ENCODE assay signal across 9 cellular contexts in the genomic region with DNA sequence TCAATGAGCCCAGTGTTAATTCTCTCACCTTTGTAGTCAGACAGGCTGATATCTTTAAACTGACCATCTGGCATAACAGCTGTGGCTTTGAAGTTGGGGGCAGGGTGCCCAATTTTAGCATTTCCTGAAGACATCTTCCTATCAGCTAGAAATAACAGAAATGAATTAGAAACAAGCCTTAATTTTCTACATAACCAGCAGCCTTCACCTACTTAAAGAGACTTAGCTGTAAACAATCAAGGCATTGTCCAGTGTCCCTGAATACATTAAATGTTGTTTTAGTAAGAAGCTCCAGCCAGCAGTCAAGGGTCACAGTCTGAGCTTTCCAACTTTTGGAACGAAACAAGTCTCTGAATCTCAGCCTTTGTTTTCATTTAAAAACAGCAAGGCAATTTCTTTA. TPM values are rescaled to one million over a fixed set of nuclear protein-coding genes. Genes with fewer than 3 reads are reported as not detected.
DNase-seq lines count a peak whose midpoint lies in the region; ATAC-seq and TF ChIP-seq lines count a peak whose summit lies in the region.
"Had no signal": no experiment of that assay in that cellular context is flagged by ENCODE, and none has a peak within 500 bp of the region (broad histone marks: within the 10 kb centered on the region; RNA-seq: fewer than 3 reads in every experiment).

No MANE protein-coding gene starts in this region.

- peak overlapping the region; percentile 93 for H3K4me3 Mint-ChIP-seq in activated naive CD4-positive, alpha-beta T cell treated with anti-CD3 and anti-CD28 coated beads for 36 hours
- H3K4me3 Mint-ChIP-seq in activated CD8-positive, alpha-beta T cell treated with anti-CD3 and anti-CD28 coated beads, Interleukin-2, amount 10 ng/mL, durations not matched to agents 7 days and 5 days: peak overlapping the region; percentile 60

- H3K9me3 ChIP-seq in iPS-18a (ENCODE audit: control insufficient read depth, low read depth, low read length) (no peaks in the 10 kb centered on the region), thyroid gland (no peaks in the 10 kb centered on the region), ascending aorta (no peaks in the 10 kb centered on the region)

- peaks cover 48% of the 10 kb centered on the region for H3K36me3 Mint-ChIP-seq in activated naive CD4-positive, alpha-beta T cell treated with anti-CD3 and anti-CD28 coated beads for 36 hours (ENCODE audit: low read depth)
- peaks cover 44% of the 10 kb centered on the region for H3K36me3 Mint-ChIP-seq in activated CD8-positive, alpha-beta T cell treated with anti-CD3 and anti-CD28 coated beads, Interleukin-2, amount 10 ng/mL, durations not matched to agents 7 days and 5 days (ENCODE audit: low read depth)

- no peaks in the 10 kb centered on the region for H3K9me3 Mint-ChIP-seq in activated naive CD4-positive, alpha-beta T cell treated with anti-CD3 and anti-CD28 coated beads for 36 hours
- H3K9me3 Mint-ChIP-seq in activated CD8-positive, alpha-beta T cell treated with anti-CD3 and anti-CD28 coated beads, Interleukin-2, amount 10 ng/mL, durations not matched to agents 7 days and 5 days (ENCODE audit: insufficient read depth): no peaks in the 10 kb centered on the region

- H3K27me3 ChIP-seq in iPS-18a (ENCODE audit: control insufficient read depth, insufficient read depth, low read length): no peaks in the 10 kb centered on the region
- no peaks in the 10 kb centered on the region for H3K27me3 ChIP-seq in thyroid gland
- H3K27me3 ChIP-seq in ascending aorta: no peaks in the 10 kb centered on the region

- 0 to 7% methylated on average over 1 of the region's 1 CpG for WGBS in thyroid gland, 2 donors

- no peak for TF ChIP-seq POLR2A in thyroid gland (IDR thresholded peaks at IDR 0.05)

- no peaks in the 10 kb centered on the region for H3K27me3 Mint-ChIP-seq in activated naive CD4-positive, alpha-beta T cell treated with anti-CD3 and anti-CD28 coated beads for 36 hours (ENCODE audit: low read depth)
- no peaks in the 10 kb centered on the region for H3K27me3 Mint-ChIP-seq in activated CD8-positive, alpha-beta T cell treated with anti-CD3 and anti-CD28 coated beads, Interleukin-2, amount 10 ng/mL, durations not matched to agents 7 days and 5 days (ENCODE audit: low read depth)

- H3K9ac ChIP-seq in iPS-18a (ENCODE audit: low read length): no peak overlapping the region

- POLR2A ChIA-PET in activated CD8-positive, alpha-beta T cell treated with anti-CD3 and anti-CD28 coated beads, Interleukin-2, amount 10 ng/mL, durations not matched to agents 7 days and 5 days (lab: Charles Lee): interaction anchor here (0.6 to 0.9 kb wide), 4 partner anchors 11 to 508 kb away, joined by 3 to 6 read pairs (median 4); a partner anchor contains a TSS

- H3K27ac ChIP-seq in iPS-18a (ENCODE audit: low read length) (no peak overlapping the region), thyroid gland (peak overlapping the region in 2 of 3 donors; percentile 24 to 99), ascending aorta (peak overlapping the region in 1 of 2 donors; percentile 16)

- CTCF ChIA-PET in activated naive CD4-positive, alpha-beta T cell treated with anti-CD3 and anti-CD28 coated beads for 36 hours (lab: Charles Lee): interaction anchor here (0.6 to 4.9 kb wide), 4 partner anchors 25 to 50 kb away, joined by 3 to 55 read pairs (median 4); no protein-coding TSS in a partner anchor
- CTCF ChIA-PET in activated CD8-positive, alpha-beta T cell treated with anti-CD3 and anti-CD28 coated beads, Interleukin-2, amount 10 ng/mL, durations not matched to agents 7 days and 5 days (lab: Charles Lee): interaction anchor here (0.9 to 8.1 kb wide), 3 partner anchors 14 to 50 kb away, joined by 3 to 70 read pairs (median 3); a partner anchor contains a TSS

- H3K4me1 Mint-ChIP-seq in activated naive CD4-positive, alpha-beta T cell treated with anti-CD3 and anti-CD28 coated beads for 36 hours (ENCODE audit: low read depth): peaks cover 54% of the 10 kb centered on the region
- peaks cover 34% of the 10 kb centered on the region for H3K4me1 Mint-ChIP-seq in activated CD8-positive, alpha-beta T cell treated with anti-CD3 and anti-CD28 coated beads, Interleukin-2, amount 10 ng/mL, durations not matched to agents 7 days and 5 days (ENCODE audit: low read depth)

- H3K4me3 ChIP-seq in iPS-18a (ENCODE audit: low read length) (peak overlapping the region; percentile 93), thyroid gland (replicated peaks in 1 of 3) (no peak overlapping the region), ascending aorta (peak overlapping the region in 1 of 2 donors; percentile 93)

- ATAC-seq in activated CD8-positive, alpha-beta T cell treated with anti-CD3 and anti-CD28 coated beads, Interleukin-2, amount 10 ng/mL, durations not matched to agents 7 days and 5 days: no peak

- H3K27ac Mint-ChIP-seq in activated naive CD4-positive, alpha-beta T cell treated with anti-CD3 and anti-CD28 coated beads for 36 hours: peak overlapping the region; percentile 60
- H3K27ac Mint-ChIP-seq in activated CD8-positive, alpha-beta T cell treated with anti-CD3 and anti-CD28 coated beads, Interleukin-2, amount 10 ng/mL, durations not matched to agents 7 days and 5 days: peak overlapping the region; percentile 33

- intact Hi-C loops in activated naive CD4-positive, alpha-beta T cell treated with anti-CD3 and anti-CD28 coated beads for 36 hours (cut with micrococcal nuclease): no loop called here
- intact Hi-C loops in thyroid gland (cut with DNase I): no loop called here
- intact Hi-C loops in ascending aorta (cut with DNase I): no loop called here
- intact Hi-C loops in posterior vena cava (cut with DNase I): loop anchor here in 1 of 2 donors (5.0 to 10.0 kb wide), 2 partner anchors 48 to 1176 kb away; no protein-coding TSS in a partner anchor

- DNase-seq in activated naive CD4-positive, alpha-beta T cell treated with anti-CD3 and anti-CD28 coated beads for 36 hours: no peak
- DNase-seq in activated naive CD4-positive, alpha-beta T cell (lab: John Stamatoyannopoulos, UW): no peak
- DNase-seq in activated CD8-positive, alpha-beta T cell treated with anti-CD3 and anti-CD28 coated beads, Interleukin-2, amount 10 ng/mL, durations not matched to agents 7 days and 5 days: no peak
- DNase-seq in thyroid gland: peak; percentile 22 to 31
- no peak for DNase-seq in ascending aorta (ENCODE audit: low spot score in 2 of 2)
- no peak for DNase-seq in posterior vena cava (ENCODE audit: low spot score)
- no peak for DNase-seq in GOT3 (lab: John Stamatoyannopoulos, UW)
- DNase-seq: T1000 had no signal

- TF ChIP-seq CTCF in thyroid gland (IDR thresholded peaks at IDR 0.05): no peak
- TF ChIP-seq CTCF in ascending aorta (IDR thresholded peaks at IDR 0.05): no peak

- peaks cover 47% of the 10 kb centered on the region for H3K36me3 ChIP-seq in iPS-18a (ENCODE audit: control insufficient read depth, low read depth, low read length)
- peaks cover 31 to 37% of the 10 kb centered on the region in 2 donors for H3K36me3 ChIP-seq in thyroid gland
- H3K36me3 ChIP-seq in ascending aorta: peaks cover 33 to 43% of the 10 kb centered on the region in 2 donors

- H3K4me1 ChIP-seq in iPS-18a (ENCODE audit: control insufficient read depth, low read depth, low read length): peaks cover 9% of the 10 kb centered on the region
- H3K4me1 ChIP-seq in thyroid gland: peaks cover 33 to 40% of the 10 kb centered on the region in 2 donors
- peaks cover 0 to 13% of the 10 kb centered on the region in 2 donors for H3K4me1 ChIP-seq in ascending aorta

RNA-seq across cellular contexts. Expression of a gene that starts 2.8 kb away (rescaled TPM):
- 100 to 1,000 TPM; 596 to 641 TPM for total RNA-seq in activated naive CD4-positive, alpha-beta T cell treated with anti-CD3 and anti-CD28 coated beads for 36 hours
- 100 to 1,000 TPM; 250 to 251 TPM for total RNA-seq in activated CD8-positive, alpha-beta T cell treated with anti-CD3 and anti-CD28 coated beads, Interleukin-2, amount 10 ng/mL, durations not matched to agents 7 days and 5 days
- total RNA-seq in thyroid gland (1,000 to 10,000 TPM in 2 of 4 donors, 100 to 1,000 TPM in 2; 872 to 1,202 (median 1,015) TPM), ascending aorta (245 TPM), posterior vena cava (100 to 1,000 TPM; 255 to 329 TPM)

RNA-seq across cellular contexts. Expression of a gene that starts 18.8 kb away (rescaled TPM):
- total RNA-seq in activated naive CD4-positive, alpha-beta T cell treated with anti-CD3 and anti-CD28 coated beads for 36 hours: 1 to 10 TPM; 5.9 TPM
- total RNA-seq in activated CD8-positive, alpha-beta T cell treated with anti-CD3 and anti-CD28 coated beads, Interleukin-2, amount 10 ng/mL, durations not matched to agents 7 days and 5 days: 1 to 10 TPM; 6.7 to 8.7 TPM
- total RNA-seq in thyroid gland (1 to 10 TPM; 1.3 to 5.9 (median 5.0) TPM), ascending aorta (3.6 TPM), posterior vena cava (1 to 10 TPM; 2.8 to 3.9 TPM)

RNA-seq across cellular contexts. Expression of a gene that starts 19.0 kb away (rescaled TPM):
- total RNA-seq in activated naive CD4-positive, alpha-beta T cell treated with anti-CD3 and anti-CD28 coated beads for 36 hours: 1 to 10 TPM; 4.2 to 5.1 TPM
- 1 to 10 TPM; 7.9 to 9.4 TPM for total RNA-seq in activated CD8-positive, alpha-beta T cell treated with anti-CD3 and anti-CD28 coated beads, Interleukin-2, amount 10 ng/mL, durations not matched to agents 7 days and 5 days
- total RNA-seq in thyroid gland: 1 to 10 TPM in 2 of 4 donors, under 1 TPM in 2; 0.40 to 1.7 (median 1.0) TPM
- total RNA-seq in ascending aorta: not detected
- 1 to 10 TPM; 2.5 to 2.9 TPM for total RNA-seq in posterior vena cava

RNA-seq across cellular contexts. Expression of a gene that starts 27.9 kb away (rescaled TPM):
- total RNA-seq in activated naive CD4-positive, alpha-beta T cell treated with anti-CD3 and anti-CD28 coated beads for 36 hours: 1 to 10 TPM; 4.8 to 6.7 TPM
- total RNA-seq in activated CD8-positive, alpha-beta T cell treated with anti-CD3 and anti-CD28 coated beads, Interleukin-2, amount 10 ng/mL, durations not matched to agents 7 days and 5 days: 1 to 10 TPM; 3.3 to 3.5 TPM
- 1 to 10 TPM; 4.8 to 5.7 (median 5.5) TPM for total RNA-seq in thyroid gland
- total RNA-seq in ascending aorta: 0.32 TPM
- 1 to 10 TPM; 2.8 to 3.0 TPM for total RNA-seq in posterior vena cava

RNA-seq across cellular contexts. Expression of a gene that starts 31.7 kb away (rescaled TPM):
- total RNA-seq in activated naive CD4-positive, alpha-beta T cell treated with anti-CD3 and anti-CD28 coated beads for 36 hours: 100 to 1,000 TPM; 207 to 217 TPM
- 100 to 1,000 TPM; 150 to 152 TPM for total RNA-seq in activated CD8-positive, alpha-beta T cell treated with anti-CD3 and anti-CD28 coated beads, Interleukin-2, amount 10 ng/mL, durations not matched to agents 7 days and 5 days
- total RNA-seq in thyroid gland: 100 to 1,000 TPM in 3 of 4 donors, 10 to 100 TPM in 1; 67.5 to 143 (median 127) TPM
- 77.5 TPM for total RNA-seq in ascending aorta
- 100 to 1,000 TPM in 1 of 2 donors, 10 to 100 TPM in 1; 97.2 to 119 TPM for total RNA-seq in posterior vena cava

Comparison
In these comparisons a context has a peak if more than half of its experiments do, and no peak if none do; other contexts are left out.
1. DNase-seq: peak in thyroid gland (2 of 2); none in activated naive CD4-positive, alpha-beta T cell treated with anti-CD3 and anti-CD28 coated beads for 36 hours (single experiment), activated naive CD4-positive, alpha-beta T cell (0 of 4), activated CD8-positive, alpha-beta T cell treated with anti-CD3 and anti-CD28 coated beads, Interleukin-2, amount 10 ng/mL, durations not matched to agents 7 days and 5 days (single experiment), ascending aorta (0 of 2), posterior vena cava (single experiment) and GOT3 (single experiment).